Comparison of ENCODE assay signal across 23 cellular contexts in genomic region chrX:134935286-134935685, GRCh38. TPM values are rescaled to one million over a fixed set of nuclear protein-coding genes. Genes with fewer than 3 reads are reported as not detected.
DNase-seq lines count a peak whose midpoint lies in the region; FAIRE-seq and TF ChIP-seq lines count a peak whose summit lies in the region.
"Had no signal": no experiment of that assay in that cellular context is flagged by ENCODE, and none has a peak within 500 bp of the region (broad histone marks: within the 10 kb centered on the region; RNA-seq: fewer than 3 reads in every experiment).

No MANE protein-coding gene starts in this region.

- no peaks in the 10 kb centered on the region for H3K27me3 ChIP-seq in astrocyte (ENCODE audit: insufficient read depth, low read length)

- no peak overlapping the region for H3K4me3 Mint-ChIP-seq in astrocyte (ENCODE audit: unreplicated experiment)
- H3K4me3 Mint-ChIP-seq: B cell; CD8-positive, alpha-beta memory T cell had no signal

- H4K20me1 ChIP-seq in astrocyte (ENCODE audit: insufficient read depth, low read length), result no peaks in the 10 kb centered on the region

- H3K9me3 ChIP-seq in astrocyte (ENCODE audit: insufficient read depth, low read depth, low read length), result no peaks in the 10 kb centered on the region
- H3K9me3 ChIP-seq: A549, SK-N-SH had no signal

- no peaks in the 10 kb centered on the region for H3K79me2 ChIP-seq in astrocyte (ENCODE audit: insufficient read depth, low read length)

- DNase-seq in Daoy (ENCODE audit: low read depth) (peak; percentile 1), M059J (ENCODE audit: low read depth) (peak; percentile 91), astrocyte (ENCODE audit: low read depth) (peak; percentile 38), left kidney (ENCODE audit: low read depth, low spot score) (peak; percentile 82), OCI-M2 (lab: John Stamatoyannopoulos, UW; ENCODE audit: unreplicated experiment) (no peak), NCI-H146 (lab: John Stamatoyannopoulos, UW) (no peak)
- DNase-seq in stimulated activated CD4-positive, alpha-beta T cell treated with anti-CD3 and anti-CD28 coated beads, Interleukin-15, amount 100 ng/mL, for 24 hours, result no peak
- DNase-seq in activated CD8-positive, alpha-beta memory T cell treated with anti-CD3 and anti-CD28 coated beads, Interleukin-2, amount 50 U/mL, for 48 hours, result no peak
- DNase-seq: Calu3; CD8-positive, alpha-beta memory T cell; DMS79 treated with DMSO at 0.1 percent for 48 hours; NCI-H1092; NCI-H1417 treated with DMSO at 0.1 percent for 48 hours; NCI-H187; NCI-H2107; NCI-H526 treated with DMSO at 0.1 percent for 48 hours; SK-N-SH; SW 1271 had no signal

- H3K27me3 Mint-ChIP-seq in astrocyte (ENCODE audit: low read depth, unreplicated experiment), result no peaks in the 10 kb centered on the region
- H3K27me3 Mint-ChIP-seq: B cell had no signal

- H3K9ac ChIP-seq in astrocyte (ENCODE audit: low read length), result no peak overlapping the region

- no peak overlapping the region for H2AFZ ChIP-seq in astrocyte (ENCODE audit: low read depth, low read length)

- H3K36me3 Mint-ChIP-seq in astrocyte (ENCODE audit: low read depth, unreplicated experiment), result no peaks in the 10 kb centered on the region
- H3K36me3 Mint-ChIP-seq: CD8-positive, alpha-beta memory T cell had no signal

- peaks cover 12% of the 10 kb centered on the region for H3K4me1 Mint-ChIP-seq in astrocyte (ENCODE audit: low read depth, unreplicated experiment)
- H3K4me1 Mint-ChIP-seq: B cell; CD8-positive, alpha-beta memory T cell had no signal

- no peak for TF ChIP-seq CTCF in astrocyte (IDR thresholded peaks at IDR 0.05; ENCODE audit: insufficient read depth, low read depth, low read length)

- H3K27ac Mint-ChIP-seq in astrocyte (ENCODE audit: unreplicated experiment), result no peak overlapping the region
- H3K27ac Mint-ChIP-seq: B cell; CD8-positive, alpha-beta memory T cell had no signal

- peak overlapping the region; percentile 81 for H3K27ac ChIP-seq in astrocyte (ENCODE audit: low read depth, low read length)
- H3K27ac ChIP-seq: C4-2B had no signal

- peak; percentile 78 for FAIRE-seq in astrocyte (lab: Jason Lieb, UNC)
- FAIRE-seq: A549, H54 had no signal

- H3K4me1 ChIP-seq in astrocyte (ENCODE audit: insufficient read depth, low read length), result peaks cover 30% of the 10 kb centered on the region

- no peak overlapping the region for H3K4me2 ChIP-seq in astrocyte (ENCODE audit: low read length)
- H3K4me2 ChIP-seq: A549 had no signal

- no peak overlapping the region for H3K4me3 ChIP-seq in astrocyte (ENCODE audit: insufficient read depth, low read depth, low read length)
- H3K4me3 ChIP-seq: A549 had no signal

- no peaks in the 10 kb centered on the region for H3K9me3 Mint-ChIP-seq in astrocyte (ENCODE audit: unreplicated experiment)
- H3K9me3 Mint-ChIP-seq: CD8-positive, alpha-beta memory T cell had no signal

- no peaks in the 10 kb centered on the region for H3K36me3 ChIP-seq in astrocyte (ENCODE audit: insufficient read depth, low read length)

RNA-seq across cellular contexts. Expression of gene MOSPD1, which starts 20.2 kb away (rescaled TPM):
- 25.5 and 41.9 TPM in 2 replicates for total RNA-seq in Daoy (2014; rRNA removed; shearing (Covaris generic))
- 181 and 188 TPM in 2 replicates for total RNA-seq in M059J (2014; rRNA removed; shearing (Covaris generic))
- total RNA-seq in astrocyte, result 47.9 and 60.4 TPM in 2 replicates

RNA-seq across cellular contexts. Expression of gene SMIM10, which starts 55.5 kb away (rescaled TPM):
- total RNA-seq in Daoy (2014; rRNA removed; shearing (Covaris generic)), result 2.7 and 3.1 TPM in 2 replicates
- 12.6 and 13.4 TPM in 2 replicates for total RNA-seq in M059J (2014; rRNA removed; shearing (Covaris generic))
- 1.2 and 1.3 TPM in 2 replicates for total RNA-seq in astrocyte
- total RNA-seq: HT-29 had no signal

Comparison
In these comparisons a context has a peak if more than half of its experiments do, and no peak if none do; other contexts are left out.
1. DNase-seq: peak in Daoy (single experiment), M059J (single experiment), astrocyte (single experiment) and left kidney (single experiment); none in stimulated activated CD4-positive, alpha-beta T cell treated with anti-CD3 and anti-CD28 coated beads, Interleukin-15, amount 100 ng/mL, for 24 hours (single experiment), activated CD8-positive, alpha-beta memory T cell treated with anti-CD3 and anti-CD28 coated beads, Interleukin-2, amount 50 U/mL, for 48 hours (single experiment), OCI-M2 (single experiment) and NCI-H146 (single experiment).